30 cellular contexts compared by ENCODE assay signal in genomic region chr19:56347163-56347778, GRCh38.
"Had no signal": no experiment of that assay in that cellular context is flagged by ENCODE, and none has a peak within 500 bp of the region (broad histone marks: within the 10 kb centered on the region; RNA-seq: fewer than 3 reads in every experiment).

No MANE protein-coding gene starts in this region.

- FAIRE-seq: kidney, pancreas, small intestine, urothelium cell line had no signal

- H3K4me1 ChIP-seq: gastrocnemius medialis, pancreas, right lobe of liver, tibial nerve, upper lobe of left lung had no signal

- H3K36me3 Mint-ChIP-seq: natural killer cell treated with Interleukin-12 subunit alpha and Interleukin-12 subunit beta and Interleukin-15 and Interleukin-18, amount 100 ng/mL, for 72 hours had no signal

- ATAC-seq: esophagus mucosa; gastrocnemius medialis; left lobe of liver; mucosa of descending colon; natural killer cell treated with Interleukin-12 subunit alpha and Interleukin-12 subunit beta and Interleukin-15 and Interleukin-18, amount 100 ng/mL, for 72 hours; pancreas; right lobe of liver; stimulated activated naive B cell treated with anti-CD40 and anti-IgM and Interleukin-4, amounts not matched to agents 10 μg/mL and 1 μg/mL and 100 μg/mL, for 72 hours had no signal

- H3K27ac Mint-ChIP-seq: dendritic cell treated with granulocyte-macrophage colony-stimulating factor and Interleukin-4, amounts not matched to agents 40 ng/mL and 50 ng/mL, for 4 days; endodermal cell; memory B cell; mesothelial cell of epicardium; naive B cell; natural killer cell treated with Interleukin-12 subunit alpha and Interleukin-12 subunit beta and Interleukin-15 and Interleukin-18, amount 100 ng/mL, for 72 hours; stimulated activated naive B cell treated with anti-CD40 and anti-IgM and Interleukin-4, amounts not matched to agents 10 μg/mL and 1 μg/mL and 100 μg/mL, for 72 hours; stimulated activated naive CD8-positive, alpha-beta T cell treated with anti-CD3 and anti-CD28 coated beads, Interleukin-15, Interleukin-2, amounts not matched to agents 100 ng/mL and 50 ng/mL, for 24 hours had no signal

- H3K27me3 Mint-ChIP-seq: dendritic cell treated with granulocyte-macrophage colony-stimulating factor and Interleukin-4, amounts not matched to agents 40 ng/mL and 50 ng/mL, for 4 days had no signal

- H3K4me3 Mint-ChIP-seq: dendritic cell treated with granulocyte-macrophage colony-stimulating factor and Interleukin-4, amounts not matched to agents 40 ng/mL and 50 ng/mL, for 4 days; endodermal cell; memory B cell; mesothelial cell of epicardium; naive B cell; natural killer cell treated with Interleukin-12 subunit alpha and Interleukin-12 subunit beta and Interleukin-15 and Interleukin-18, amount 100 ng/mL, for 72 hours; neural crest cell; stimulated activated naive B cell treated with anti-CD40 and anti-IgM and Interleukin-4, amounts not matched to agents 10 μg/mL and 1 μg/mL and 100 μg/mL, for 72 hours; stimulated activated naive CD8-positive, alpha-beta T cell treated with anti-CD3 and anti-CD28 coated beads, Interleukin-15, Interleukin-2, amounts not matched to agents 100 ng/mL and 50 ng/mL, for 24 hours had no signal

- H3K4me1 Mint-ChIP-seq: mesothelial cell of epicardium, neural crest cell had no signal

- DNase-seq: effector CD8-positive, alpha-beta T cell; endodermal cell; foreskin fibroblast; gastrocnemius medialis; head of caudate nucleus; kidney; mucosa of descending colon; naive B cell; pancreas; retina; right lobe of liver; small intestine; stimulated activated CD4-positive, alpha-beta T cell treated with anti-CD3 and anti-CD28 coated beads, Interleukin-15, amount 100 ng/mL, for 24 hours; stimulated activated CD4-positive, alpha-beta T cell treated with anti-CD3 and anti-CD28 coated beads, Interleukin-2, amount 100 ng/mL, for 48 hours; stimulated activated naive B cell treated with anti-CD40 and anti-IgM and Interleukin-4, amounts not matched to agents 10 μg/mL and 1 μg/mL and 100 μg/mL, for 72 hours; upper lobe of left lung had no signal

- H3K9me3 ChIP-seq: gastrocnemius medialis, mucosa of descending colon, neutrophil, pancreas, right lobe of liver, thoracic aorta, upper lobe of left lung had no signal

- H3K36me3 ChIP-seq: gastrocnemius medialis, neutrophil, pancreas, right lobe of liver, thoracic aorta, upper lobe of left lung had no signal

- H3K27ac ChIP-seq: epithelial cell of prostate, gastrocnemius medialis, neutrophil, pancreas, right lobe of liver, thoracic aorta, tibial nerve, upper lobe of left lung had no signal

- H3K27me3 ChIP-seq: gastrocnemius medialis, neutrophil, pancreas, right lobe of liver, tibial nerve, upper lobe of left lung had no signal

- H3K4me3 ChIP-seq: gastrocnemius medialis, lung, mucosa of descending colon, pancreas, right lobe of liver, thoracic aorta, tibial nerve, upper lobe of left lung had no signal
